Comparison of ENCODE assay signal across 15 cellular contexts in genomic region chr9:91611582-91611981, GRCh38.
"Had no signal": no experiment of that assay in that cellular context is flagged by ENCODE, and none has a peak within 500 bp of the region (broad histone marks: within the 10 kb centered on the region; RNA-seq: fewer than 3 reads in every experiment).

No MANE protein-coding gene starts in this region.

- FAIRE-seq: endothelial cell of umbilical vein had no signal

- H3K9me3 ChIP-seq: sigmoid colon, testis had no signal

- H3K4me1 ChIP-seq: testis had no signal

- H3K27ac ChIP-seq: coronary artery, sigmoid colon, testis had no signal

- ATAC-seq: left colon; stimulated activated naive CD8-positive, alpha-beta T cell treated with anti-CD3 and anti-CD28 coated beads, Interleukin-15, amount 100 ng/mL, for 72 hours had no signal

- H3K36me3 ChIP-seq: sigmoid colon had no signal

- H3K27me3 ChIP-seq: sigmoid colon, testis had no signal

- H3K4me3 ChIP-seq: coronary artery, sigmoid colon, testis had no signal

- DNase-seq: activated CD4-positive, alpha-beta T cell treated with anti-CD3 and anti-CD28 coated beads, Interleukin-2, amount 50 U/mL, for 4 hours; activated CD4-positive, CD25-positive, alpha-beta regulatory T cell treated with anti-CD3 and anti-CD28 coated beads, Interleukin-2, amount 50 U/mL, for 72 hours; activated naive CD4-positive, alpha-beta T cell treated with anti-CD3 and anti-CD28 coated beads, Interleukin-2, amount 50 U/mL, for 16 hours; activated T-cell treated with anti-CD3 and anti-CD28 coated beads, Interleukin-2, amount 50 U/mL, for 1 hour; amniotic stem cell; effector CD4-positive, alpha-beta T cell; immature natural killer cell; left colon; sigmoid colon; stimulated activated CD4-positive, alpha-beta T cell treated with anti-CD3 and anti-CD28 coated beads, Interleukin-2, amount 100 ng/mL, for 48 hours; stimulated activated CD8-positive, alpha-beta memory T cell treated with anti-CD3 and anti-CD28 coated beads, Interleukin-4, amount 100 ng/mL, for 48 hours; stimulated activated naive CD8-positive, alpha-beta T cell treated with anti-CD3 and anti-CD28 coated beads, Interleukin-15, amount 100 ng/mL, for 72 hours; testis had no signal
